Comparison of ENCODE assay signal across 1 cellular context in the genomic region with DNA sequence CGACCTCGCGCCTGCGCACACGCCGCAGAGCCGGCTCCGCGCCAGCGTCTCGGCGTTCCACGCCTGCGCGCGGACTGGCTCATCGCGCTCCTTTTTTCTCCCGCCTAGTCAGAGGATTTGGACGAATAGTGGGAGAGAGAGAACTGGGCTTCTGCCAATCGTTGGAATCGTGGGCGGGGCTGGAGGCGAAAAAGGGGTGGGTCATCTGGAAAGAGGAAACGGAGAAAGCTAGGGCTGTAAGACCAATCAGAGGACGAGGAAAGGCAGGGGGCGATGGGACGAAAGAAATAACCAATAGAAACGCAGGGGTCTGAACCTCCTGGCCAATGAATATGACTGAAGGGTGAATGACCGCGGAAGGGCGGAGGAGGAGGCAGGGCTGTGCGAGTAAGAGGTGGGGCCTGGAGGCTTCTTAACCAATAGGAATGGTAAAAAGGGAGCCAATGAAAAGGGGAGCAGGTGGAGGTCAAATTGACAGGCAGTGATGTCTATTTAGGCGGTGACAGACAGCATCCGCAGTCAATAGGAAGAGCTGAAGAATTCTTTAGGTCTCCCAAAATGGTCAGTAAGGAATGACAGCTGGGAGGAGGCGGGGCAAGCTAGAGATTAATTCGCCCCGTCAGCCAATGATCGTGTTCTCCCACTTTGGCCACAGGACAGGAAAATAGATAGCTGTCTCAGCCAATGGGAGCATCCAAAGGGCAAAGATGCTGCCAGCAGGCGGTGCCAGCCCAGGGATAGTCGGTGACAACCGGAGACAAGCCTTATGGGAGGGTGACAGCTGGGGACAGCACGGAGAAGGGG.
TF ChIP-seq lines count a peak whose summit lies in the region.

A gene with protein sequence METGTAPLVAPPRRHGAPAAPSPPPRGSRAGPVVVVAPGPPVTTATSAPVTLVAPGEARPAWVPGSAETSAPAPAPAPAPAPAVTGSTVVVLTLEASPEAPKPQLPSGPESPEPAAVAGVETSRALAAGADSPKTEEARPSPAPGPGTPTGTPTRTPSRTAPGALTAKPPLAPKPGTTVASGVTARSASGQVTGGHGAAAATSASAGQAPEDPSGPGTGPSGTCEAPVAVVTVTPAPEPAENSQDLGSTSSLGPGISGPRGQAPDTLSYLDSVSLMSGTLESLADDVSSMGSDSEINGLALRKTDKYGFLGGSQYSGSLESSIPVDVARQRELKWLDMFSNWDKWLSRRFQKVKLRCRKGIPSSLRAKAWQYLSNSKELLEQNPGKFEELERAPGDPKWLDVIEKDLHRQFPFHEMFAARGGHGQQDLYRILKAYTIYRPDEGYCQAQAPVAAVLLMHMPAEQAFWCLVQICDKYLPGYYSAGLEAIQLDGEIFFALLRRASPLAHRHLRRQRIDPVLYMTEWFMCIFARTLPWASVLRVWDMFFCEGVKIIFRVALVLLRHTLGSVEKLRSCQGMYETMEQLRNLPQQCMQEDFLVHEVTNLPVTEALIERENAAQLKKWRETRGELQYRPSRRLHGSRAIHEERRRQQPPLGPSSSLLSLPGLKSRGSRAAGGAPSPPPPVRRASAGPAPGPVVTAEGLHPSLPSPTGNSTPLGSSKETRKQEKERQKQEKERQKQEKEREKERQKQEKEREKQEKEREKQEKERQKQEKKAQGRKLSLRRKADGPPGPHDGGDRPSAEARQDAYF (minus strand): TSS at position 51 of the 804 bp plus-strand sequence. CDS start 311 bp downstream, outside the sequence.

TF ChIP-seq in HepG2, 621 proteins besides CTCF, POLR2A, EP300 and RAD21 (continued from another document and continues in another):
- TF ChIP-seq, protein P1, sequence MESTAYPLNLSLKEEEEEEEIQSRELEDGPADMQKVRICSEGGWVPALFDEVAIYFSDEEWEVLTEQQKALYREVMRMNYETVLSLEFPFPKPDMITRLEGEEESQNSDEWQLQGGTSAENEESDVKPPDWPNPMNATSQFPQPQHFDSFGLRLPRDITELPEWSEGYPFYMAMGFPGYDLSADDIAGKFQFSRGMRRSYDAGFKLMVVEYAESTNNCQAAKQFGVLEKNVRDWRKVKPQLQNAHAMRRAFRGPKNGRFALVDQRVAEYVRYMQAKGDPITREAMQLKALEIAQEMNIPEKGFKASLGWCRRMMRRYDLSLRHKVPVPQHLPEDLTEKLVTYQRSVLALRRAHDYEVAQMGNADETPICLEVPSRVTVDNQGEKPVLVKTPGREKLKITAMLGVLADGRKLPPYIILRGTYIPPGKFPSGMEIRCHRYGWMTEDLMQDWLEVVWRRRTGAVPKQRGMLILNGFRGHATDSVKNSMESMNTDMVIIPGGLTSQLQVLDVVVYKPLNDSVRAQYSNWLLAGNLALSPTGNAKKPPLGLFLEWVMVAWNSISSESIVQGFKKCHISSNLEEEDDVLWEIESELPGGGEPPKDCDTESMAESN (CRISPR knock-in tag; conservative IDR thresholded peaks at IDR 0.05): no peak
- TF ChIP-seq ZNF558 (CRISPR knock-in tag; IDR thresholded peaks at IDR 0.05; ENCODE audit: borderline replicate concordance): no peak
- no peak for TF ChIP-seq ZNF879 (CRISPR knock-in tag; IDR thresholded peaks at IDR 0.05)
- TF ChIP-seq NFKBIZ (CRISPR knock-in tag; IDR thresholded peaks at IDR 0.05): 0 out of 2 replicates have a peak, but pooled peaks have one; percentile 55
- TF ChIP-seq RFXAP (CRISPR knock-in tag; IDR thresholded peaks at IDR 0.05; ENCODE audit: borderline replicate concordance): peak; percentile 84
- no peak for TF ChIP-seq ZNF3 (CRISPR knock-in tag; IDR thresholded peaks at IDR 0.05)
- no peak for TF ChIP-seq ZMAT3 (CRISPR knock-in tag; conservative IDR thresholded peaks at IDR 0.05)
- peak; percentile 92 for TF ChIP-seq NFYB (CRISPR knock-in tag; IDR thresholded peaks at IDR 0.05)
- TF ChIP-seq, protein P2, sequence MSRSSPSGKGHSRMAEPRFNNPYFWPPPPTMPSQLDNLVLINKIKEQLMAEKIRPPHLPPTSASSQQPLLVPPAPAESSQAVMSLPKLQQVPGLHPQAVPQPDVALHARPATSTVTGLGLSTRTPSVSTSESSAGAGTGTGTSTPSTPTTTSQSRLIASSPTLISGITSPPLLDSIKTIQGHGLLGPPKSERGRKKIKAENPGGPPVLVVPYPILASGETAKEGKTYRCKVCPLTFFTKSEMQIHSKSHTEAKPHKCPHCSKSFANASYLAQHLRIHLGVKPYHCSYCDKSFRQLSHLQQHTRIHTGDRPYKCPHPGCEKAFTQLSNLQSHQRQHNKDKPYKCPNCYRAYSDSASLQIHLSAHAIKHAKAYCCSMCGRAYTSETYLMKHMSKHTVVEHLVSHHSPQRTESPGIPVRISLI (CRISPR knock-in tag; IDR thresholded peaks at IDR 0.05; ENCODE audit: borderline replicate concordance): no peak
- TF ChIP-seq ZNF530 (CRISPR knock-in tag; IDR thresholded peaks at IDR 0.05; ENCODE audit: low read depth): no peak
- TF ChIP-seq, protein P3, sequence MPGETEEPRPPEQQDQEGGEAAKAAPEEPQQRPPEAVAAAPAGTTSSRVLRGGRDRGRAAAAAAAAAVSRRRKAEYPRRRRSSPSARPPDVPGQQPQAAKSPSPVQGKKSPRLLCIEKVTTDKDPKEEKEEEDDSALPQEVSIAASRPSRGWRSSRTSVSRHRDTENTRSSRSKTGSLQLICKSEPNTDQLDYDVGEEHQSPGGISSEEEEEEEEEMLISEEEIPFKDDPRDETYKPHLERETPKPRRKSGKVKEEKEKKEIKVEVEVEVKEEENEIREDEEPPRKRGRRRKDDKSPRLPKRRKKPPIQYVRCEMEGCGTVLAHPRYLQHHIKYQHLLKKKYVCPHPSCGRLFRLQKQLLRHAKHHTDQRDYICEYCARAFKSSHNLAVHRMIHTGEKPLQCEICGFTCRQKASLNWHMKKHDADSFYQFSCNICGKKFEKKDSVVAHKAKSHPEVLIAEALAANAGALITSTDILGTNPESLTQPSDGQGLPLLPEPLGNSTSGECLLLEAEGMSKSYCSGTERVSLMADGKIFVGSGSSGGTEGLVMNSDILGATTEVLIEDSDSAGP (CRISPR knock-in tag; IDR thresholded peaks at IDR 0.05; ENCODE audit: borderline replicate concordance): peak; percentile 27; the same call in 1 of the 2 replicates
- TF ChIP-seq ZNF136 (CRISPR knock-in tag; IDR thresholded peaks at IDR 0.05; ENCODE audit: low read depth): no peak
- no peak; the same call in 1 of the 2 replicates for TF ChIP-seq ETV5 (CRISPR knock-in tag; IDR thresholded peaks at IDR 0.05; ENCODE audit: borderline replicate concordance)
- no peak for TF ChIP-seq EED (CRISPR knock-in tag; IDR thresholded peaks at IDR 0.05)
- no peak for TF ChIP-seq ZNF761 (CRISPR knock-in tag; conservative IDR thresholded peaks at IDR 0.05)
- TF ChIP-seq AHR (CRISPR knock-in tag; IDR thresholded peaks at IDR 0.05): 0 out of 2 replicates have a peak, but pooled peaks have one; percentile 57
- TF ChIP-seq ZNF124 (CRISPR knock-in tag; IDR thresholded peaks at IDR 0.05): no peak
- TF ChIP-seq CBX5 (CRISPR knock-in tag; IDR thresholded peaks at IDR 0.05; ENCODE audit: borderline replicate concordance): no peak; the same call in 1 of the 2 replicates
- peak; percentile 76; the same call in 1 of the 2 replicates for TF ChIP-seq RXRA (CRISPR knock-in tag; IDR thresholded peaks at IDR 0.05)
- TF ChIP-seq KLF16 (CRISPR knock-in tag; IDR thresholded peaks at IDR 0.05): peak in 1 of 2 experiments; percentile 50; a peak in 1 of 4 replicates
- TF ChIP-seq, protein P4, sequence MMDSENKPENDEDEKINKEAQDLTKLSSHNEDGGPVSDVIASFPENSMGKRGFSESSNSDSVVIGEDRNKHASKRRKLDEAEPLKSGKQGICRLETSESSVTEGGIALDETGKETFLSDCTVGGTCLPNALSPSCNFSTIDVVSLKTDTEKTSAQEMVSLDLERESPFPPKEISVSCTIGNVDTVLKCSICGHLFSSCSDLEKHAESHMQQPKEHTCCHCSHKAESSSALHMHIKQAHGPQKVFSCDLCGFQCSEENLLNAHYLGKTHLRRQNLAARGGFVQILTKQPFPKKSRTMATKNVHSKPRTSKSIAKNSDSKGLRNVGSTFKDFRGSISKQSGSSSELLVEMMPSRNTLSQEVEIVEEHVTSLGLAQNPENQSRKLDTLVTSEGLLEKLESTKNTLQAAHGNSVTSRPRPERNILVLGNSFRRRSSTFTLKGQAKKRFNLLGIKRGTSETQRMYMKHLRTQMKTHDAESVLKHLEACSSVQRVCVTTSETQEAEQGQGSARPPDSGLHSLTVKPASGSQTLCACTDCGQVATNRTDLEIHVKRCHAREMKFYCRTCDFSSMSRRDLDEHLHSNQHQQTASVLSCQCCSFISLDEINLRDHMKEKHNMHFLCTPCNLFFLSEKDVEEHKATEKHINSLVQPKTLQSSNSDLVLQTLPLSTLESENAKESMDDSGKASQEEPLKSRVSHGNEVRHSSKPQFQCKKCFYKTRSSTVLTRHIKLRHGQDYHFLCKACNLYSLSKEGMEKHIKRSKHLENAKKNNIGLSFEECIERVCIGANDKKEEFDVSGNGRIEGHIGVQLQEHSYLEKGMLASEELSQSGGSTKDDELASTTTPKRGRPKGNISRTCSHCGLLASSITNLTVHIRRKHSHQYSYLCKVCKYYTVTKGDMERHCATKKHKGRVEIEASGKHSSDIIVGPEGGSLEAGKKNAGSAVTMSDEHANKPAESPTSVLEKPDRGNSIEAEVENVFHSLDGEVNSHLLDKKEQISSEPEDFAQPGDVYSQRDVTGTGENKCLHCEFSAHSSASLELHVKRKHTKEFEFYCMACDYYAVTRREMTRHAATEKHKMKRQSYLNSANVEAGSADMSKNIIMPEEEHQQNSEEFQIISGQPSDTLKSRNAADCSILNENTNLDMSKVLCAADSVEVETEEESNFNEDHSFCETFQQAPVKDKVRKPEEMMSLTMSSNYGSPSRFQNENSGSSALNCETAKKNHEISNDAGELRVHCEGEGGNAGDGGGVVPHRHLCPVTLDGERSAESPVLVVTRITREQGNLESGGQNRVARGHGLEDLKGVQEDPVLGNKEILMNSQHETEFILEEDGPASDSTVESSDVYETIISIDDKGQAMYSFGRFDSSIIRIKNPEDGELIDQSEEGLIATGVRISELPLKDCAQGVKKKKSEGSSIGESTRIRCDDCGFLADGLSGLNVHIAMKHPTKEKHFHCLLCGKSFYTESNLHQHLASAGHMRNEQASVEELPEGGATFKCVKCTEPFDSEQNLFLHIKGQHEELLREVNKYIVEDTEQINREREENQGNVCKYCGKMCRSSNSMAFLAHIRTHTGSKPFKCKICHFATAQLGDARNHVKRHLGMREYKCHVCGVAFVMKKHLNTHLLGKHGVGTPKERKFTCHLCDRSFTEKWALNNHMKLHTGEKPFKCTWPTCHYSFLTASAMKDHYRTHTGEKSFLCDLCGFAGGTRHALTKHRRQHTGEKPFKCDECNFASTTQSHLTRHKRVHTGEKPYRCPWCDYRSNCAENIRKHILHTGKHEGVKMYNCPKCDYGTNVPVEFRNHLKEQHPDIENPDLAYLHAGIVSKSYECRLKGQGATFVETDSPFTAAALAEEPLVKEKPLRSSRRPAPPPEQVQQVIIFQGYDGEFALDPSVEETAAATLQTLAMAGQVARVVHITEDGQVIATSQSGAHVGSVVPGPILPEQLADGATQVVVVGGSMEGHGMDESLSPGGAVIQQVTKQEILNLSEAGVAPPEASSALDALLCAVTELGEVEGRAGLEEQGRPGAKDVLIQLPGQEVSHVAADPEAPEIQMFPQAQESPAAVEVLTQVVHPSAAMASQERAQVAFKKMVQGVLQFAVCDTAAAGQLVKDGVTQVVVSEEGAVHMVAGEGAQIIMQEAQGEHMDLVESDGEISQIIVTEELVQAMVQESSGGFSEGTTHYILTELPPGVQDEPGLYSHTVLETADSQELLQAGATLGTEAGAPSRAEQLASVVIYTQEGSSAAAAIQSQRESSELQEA (CRISPR knock-in tag; IDR thresholded peaks at IDR 0.05; ENCODE audit: not compliant biosample characterization): no peak
- TF ChIP-seq, protein P5, sequence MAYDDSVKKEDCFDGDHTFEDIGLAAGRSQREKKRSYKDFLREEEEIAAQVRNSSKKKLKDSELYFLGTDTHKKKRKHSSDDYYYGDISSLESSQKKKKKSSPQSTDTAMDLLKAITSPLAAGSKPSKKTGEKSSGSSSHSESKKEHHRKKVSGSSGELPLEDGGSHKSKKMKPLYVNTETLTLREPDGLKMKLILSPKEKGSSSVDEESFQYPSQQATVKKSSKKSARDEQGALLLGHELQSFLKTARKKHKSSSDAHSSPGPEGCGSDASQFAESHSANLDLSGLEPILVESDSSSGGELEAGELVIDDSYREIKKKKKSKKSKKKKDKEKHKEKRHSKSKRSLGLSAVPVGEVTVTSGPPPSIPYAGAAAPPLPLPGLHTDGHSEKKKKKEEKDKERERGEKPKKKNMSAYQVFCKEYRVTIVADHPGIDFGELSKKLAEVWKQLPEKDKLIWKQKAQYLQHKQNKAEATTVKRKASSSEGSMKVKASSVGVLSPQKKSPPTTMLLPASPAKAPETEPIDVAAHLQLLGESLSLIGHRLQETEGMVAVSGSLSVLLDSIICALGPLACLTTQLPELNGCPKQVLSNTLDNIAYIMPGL (CRISPR knock-in tag; IDR thresholded peaks at IDR 0.05; ENCODE audit: borderline replicate concordance in 1 of 2, low read depth in 1 of 2): peak in 1 of 2 experiments; percentile 37; a peak in 1 of 4 replicates
- no peak for TF ChIP-seq SSRP1 (CRISPR knock-in tag; IDR thresholded peaks at IDR 0.05)
- TF ChIP-seq KDM2A (CRISPR knock-in tag; IDR thresholded peaks at IDR 0.05; ENCODE audit: borderline replicate concordance, low read depth): peak; percentile 70
- no peak for TF ChIP-seq ZNF317 (CRISPR knock-in tag; IDR thresholded peaks at IDR 0.05)
- TF ChIP-seq, protein P6, sequence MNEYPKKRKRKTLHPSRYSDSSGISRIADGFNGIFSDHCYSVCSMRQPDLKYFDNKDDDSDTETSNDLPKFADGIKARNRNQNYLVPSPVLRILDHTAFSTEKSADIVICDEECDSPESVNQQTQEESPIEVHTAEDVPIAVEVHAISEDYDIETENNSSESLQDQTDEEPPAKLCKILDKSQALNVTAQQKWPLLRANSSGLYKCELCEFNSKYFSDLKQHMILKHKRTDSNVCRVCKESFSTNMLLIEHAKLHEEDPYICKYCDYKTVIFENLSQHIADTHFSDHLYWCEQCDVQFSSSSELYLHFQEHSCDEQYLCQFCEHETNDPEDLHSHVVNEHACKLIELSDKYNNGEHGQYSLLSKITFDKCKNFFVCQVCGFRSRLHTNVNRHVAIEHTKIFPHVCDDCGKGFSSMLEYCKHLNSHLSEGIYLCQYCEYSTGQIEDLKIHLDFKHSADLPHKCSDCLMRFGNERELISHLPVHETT (CRISPR knock-in tag; conservative IDR thresholded peaks at IDR 0.05): peak; percentile 95
- TF ChIP-seq ASH2L (IDR thresholded peaks at IDR 0.05; ENCODE audit: insufficient read length, low read depth, low read length): peak; percentile 20
- TF ChIP-seq ZBTB8A (CRISPR knock-in tag; IDR thresholded peaks at IDR 0.05; ENCODE audit: borderline replicate concordance, low read depth): no peak
- no peak for TF ChIP-seq NFE2L1 (CRISPR knock-in tag; IDR thresholded peaks at IDR 0.05; ENCODE audit: borderline replicate concordance)
- TF ChIP-seq, protein P7, sequence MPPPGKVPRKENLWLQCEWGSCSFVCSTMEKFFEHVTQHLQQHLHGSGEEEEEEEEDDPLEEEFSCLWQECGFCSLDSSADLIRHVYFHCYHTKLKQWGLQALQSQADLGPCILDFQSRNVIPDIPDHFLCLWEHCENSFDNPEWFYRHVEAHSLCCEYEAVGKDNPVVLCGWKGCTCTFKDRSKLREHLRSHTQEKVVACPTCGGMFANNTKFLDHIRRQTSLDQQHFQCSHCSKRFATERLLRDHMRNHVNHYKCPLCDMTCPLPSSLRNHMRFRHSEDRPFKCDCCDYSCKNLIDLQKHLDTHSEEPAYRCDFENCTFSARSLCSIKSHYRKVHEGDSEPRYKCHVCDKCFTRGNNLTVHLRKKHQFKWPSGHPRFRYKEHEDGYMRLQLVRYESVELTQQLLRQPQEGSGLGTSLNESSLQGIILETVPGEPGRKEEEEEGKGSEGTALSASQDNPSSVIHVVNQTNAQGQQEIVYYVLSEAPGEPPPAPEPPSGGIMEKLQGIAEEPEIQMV (CRISPR knock-in tag; IDR thresholded peaks at IDR 0.05; ENCODE audit: low read depth): no peak
